8 cellular contexts compared by ENCODE assay signal in the genomic region with DNA sequence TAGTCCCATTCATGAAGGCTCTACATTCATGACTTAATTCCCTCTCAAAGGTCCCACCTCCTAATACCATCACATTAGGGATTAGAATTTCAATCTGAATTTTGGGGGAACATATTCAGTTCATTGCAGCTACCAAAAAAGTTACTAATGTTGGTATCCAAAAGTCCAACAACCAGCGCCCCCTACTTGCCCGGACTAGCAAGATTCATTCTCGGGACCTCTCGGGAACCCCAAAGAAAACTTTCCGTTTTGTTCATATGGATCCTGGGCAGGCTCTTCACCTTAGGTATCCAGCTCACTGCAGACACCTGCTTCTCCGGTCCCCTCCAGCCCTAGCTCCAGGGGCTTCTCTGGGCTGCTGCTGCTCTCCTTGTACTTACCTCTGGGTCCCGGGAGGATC. TPM values are rescaled to one million over a fixed set of nuclear protein-coding genes. Genes with fewer than 3 reads are reported as not detected.
DNase-seq lines count a peak whose midpoint lies in the region; ATAC-seq and TF ChIP-seq lines count a peak whose summit lies in the region.

No MANE protein-coding gene starts in this region.

- H3K79me2 ChIP-seq in DOHH2 (ENCODE audit: control insufficient read depth, low read length) (no peaks in the 10 kb centered on the region), Loucy (ENCODE audit: insufficient read depth, low read length) (no peaks in the 10 kb centered on the region)

- ATAC-seq in memory B cell (ENCODE audit: low read depth) (peak; percentile 29), HG03354 (IDR thresholded peaks at IDR 0.05; ENCODE audit: poor library complexity, severe bottlenecking, unreplicated experiment) (no peak), GM19455 (IDR thresholded peaks at IDR 0.05; ENCODE audit: unreplicated experiment) (no peak)

- no peak overlapping the region for H3K4me3 Mint-ChIP-seq in memory B cell

- TF ChIP-seq CTCF in DOHH2 (IDR thresholded peaks at IDR 0.05; ENCODE audit: low read depth, low read length, poor library complexity, severe bottlenecking) (peak; percentile 81), Loucy (conservative IDR thresholded peaks at IDR 0.05; ENCODE audit: low read length) (peak; percentile 81), ascending aorta (IDR thresholded peaks at IDR 0.05) (peak in 2 of 3 experiments; percentile 14 to 34)

- H3K9me3 ChIP-seq in DOHH2 (ENCODE audit: control insufficient read depth, insufficient read depth, low read length) (no peaks in the 10 kb centered on the region), Loucy (ENCODE audit: insufficient read depth, low read depth, low read length) (no peaks in the 10 kb centered on the region), ascending aorta (no peaks in the 10 kb centered on the region)

- no peaks in the 10 kb centered on the region for H3K36me3 Mint-ChIP-seq in memory B cell

- H3K27me3 ChIP-seq in DOHH2 (ENCODE audit: control insufficient read depth, low read length) = peaks cover 16% of the 10 kb centered on the region; the same call in 1 of the 2 replicates
- no peaks in the 10 kb centered on the region for H3K27me3 ChIP-seq in Loucy (ENCODE audit: insufficient read depth, low read length, poor library complexity, severe bottlenecking)
- H3K27me3 ChIP-seq in ascending aorta = no peaks in the 10 kb centered on the region

- H2AFZ ChIP-seq in Loucy (ENCODE audit: low read length) = peak overlapping the region; percentile 7; the same call in 1 of the 2 replicates

- no peak overlapping the region for H3K27ac Mint-ChIP-seq in memory B cell

- H3K9me3 Mint-ChIP-seq in memory B cell = no peaks in the 10 kb centered on the region

- H3K4me1 Mint-ChIP-seq in memory B cell = peaks cover 5% of the 10 kb centered on the region

- no peak overlapping the region for H3K4me2 ChIP-seq in DOHH2 (ENCODE audit: low read length)
- H3K4me2 ChIP-seq in Loucy (ENCODE audit: low read depth, low read length, poor library complexity, severe bottlenecking) = no peak overlapping the region

- H3K9ac ChIP-seq in Loucy (ENCODE audit: low read depth, low read length, poor library complexity, severe bottlenecking) = no peak overlapping the region

- no peaks in the 10 kb centered on the region for H3K9me2 ChIP-seq in DOHH2 (replicated peaks; ENCODE audit: control insufficient read depth, low read length)
- H3K9me2 ChIP-seq in Loucy (replicated peaks; ENCODE audit: low read depth, low read length) = no peaks in the 10 kb centered on the region

- no peak for DNase-seq in ascending aorta (ENCODE audit: low spot score in 2 of 2)
- no peak for DNase-seq in memory B cell (ENCODE audit: low spot score in 2 of 2)
- DNase-seq in NCI-H1694 (lab: John Stamatoyannopoulos, UW) = no peak
- no peak for DNase-seq in anterior cingulate cortex (lab: John Stamatoyannopoulos, UW)

- H3K27ac ChIP-seq in DOHH2 (ENCODE audit: low read depth, low read length) = no peak overlapping the region
- H3K27ac ChIP-seq in ascending aorta = no peak overlapping the region

- H4K20me1 ChIP-seq in DOHH2 (ENCODE audit: control insufficient read depth, insufficient read depth, low read depth, low read length) (no peaks in the 10 kb centered on the region), Loucy (ENCODE audit: insufficient read depth, low read length, poor library complexity, severe bottlenecking) (no peaks in the 10 kb centered on the region)

- no peaks in the 10 kb centered on the region for H3K4me1 ChIP-seq in DOHH2 (ENCODE audit: control insufficient read depth, low read length)
- H3K4me1 ChIP-seq in Loucy (ENCODE audit: insufficient read depth, low read length, poor library complexity, severe bottlenecking) = no peaks in the 10 kb centered on the region
- peaks cover 0 to 4% of the 10 kb centered on the region in 2 donors for H3K4me1 ChIP-seq in ascending aorta

- H3K4me3 ChIP-seq in DOHH2 (ENCODE audit: low read length) = no peak overlapping the region
- H3K4me3 ChIP-seq in Loucy (ENCODE audit: low read length, poor library complexity, severe bottlenecking) = no peak overlapping the region
- H3K4me3 ChIP-seq in ascending aorta = no peak overlapping the region

- H3K36me3 ChIP-seq in DOHH2 (ENCODE audit: control insufficient read depth, low read length) (no peaks in the 10 kb centered on the region), Loucy (ENCODE audit: insufficient read depth, low read length) (no peaks in the 10 kb centered on the region), ascending aorta (no peaks in the 10 kb centered on the region)

- H3F3A ChIP-seq in DOHH2 (ENCODE audit: control insufficient read depth, insufficient read depth) (no peaks in the 10 kb centered on the region), Loucy (ENCODE audit: low read depth) (no peaks in the 10 kb centered on the region)

- peaks cover 1% of the 10 kb centered on the region for H3K27me3 Mint-ChIP-seq in memory B cell

- intact Hi-C loops in ascending aorta (cut with DNase I) = loop anchor here (2.0 kb wide), 2 partner anchors 218 to 344 kb away; a partner anchor contains a TSS

RNA-seq across cellular contexts. Expression of a gene that starts 8.9 kb away (rescaled TPM):
- total RNA-seq in ascending aorta = 75.5 TPM

RNA-seq across cellular contexts. Expression of a gene that starts 19.8 kb away (rescaled TPM):
- total RNA-seq in ascending aorta = 34.9 TPM

RNA-seq across cellular contexts. Expression of a gene that starts 32.9 kb away (rescaled TPM):
- total RNA-seq in ascending aorta = 13.7 TPM

Comparison
In these comparisons a context has a peak if more than half of its experiments do, and no peak if none do; other contexts are left out.
1. CTCF ChIP-seq: peak in every context shown above with its lines; median percentile 81 in DOHH2; 81 in Loucy; 24 in ascending aorta.